16 cellular contexts compared by ENCODE assay signal in the genomic region with DNA sequence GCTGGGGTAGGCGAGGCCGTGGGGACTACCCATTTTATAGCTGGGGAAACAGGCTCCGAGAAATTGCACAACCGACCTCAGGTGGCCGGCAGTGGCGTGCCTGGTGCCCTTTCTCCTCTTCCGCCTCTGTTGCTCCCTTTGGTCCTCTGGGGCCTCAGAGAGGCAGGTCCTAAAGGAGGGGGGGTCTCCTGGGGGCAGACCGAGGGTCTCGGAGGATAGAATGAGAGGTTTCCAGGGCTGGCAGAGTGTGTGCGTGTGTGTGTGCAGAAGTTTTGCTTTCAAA.
"Had no signal": no experiment of that assay in that cellular context is flagged by ENCODE, and none has a peak within 500 bp of the region (broad histone marks: within the 10 kb centered on the region; RNA-seq: fewer than 3 reads in every experiment).

No MANE protein-coding gene starts in this region.

- H3K27me3 ChIP-seq: breast epithelium, esophagus squamous epithelium, spleen, upper lobe of right lung had no signal

- DNase-seq: activated CD4-positive, alpha-beta T cell treated with anti-CD3 and anti-CD28 coated beads, Interleukin-2, amount 10 ng/mL, durations not matched to agents 24 days and 14 days; activated CD8-positive, alpha-beta memory T cell treated with anti-CD3 and anti-CD28 coated beads, Interleukin-2, amount 50 U/mL, for 4 hours; activated gamma-delta T cell; activated T-cell treated with anti-CD3 and anti-CD28 coated beads, Interleukin-2, amount 50 U/mL, for 72 hours; effector CD8-positive, alpha-beta T cell; esophagus squamous epithelium; mesendoderm; naive thymus-derived CD4-positive, alpha-beta T cell; nucleus accumbens; spleen; stimulated activated CD4-positive, alpha-beta T cell treated with anti-CD3 and anti-CD28 coated beads, Interleukin-4, amount 100 ng/mL, for 4 hours; stimulated activated naive CD4-positive, alpha-beta T cell; T-helper 9 cell; upper lobe of right lung had no signal

- H3K4me3 Mint-ChIP-seq: activated CD4-positive, alpha-beta T cell treated with anti-CD3 and anti-CD28 coated beads, Interleukin-2, amount 10 ng/mL, durations not matched to agents 24 days and 14 days; activated naive CD4-positive, alpha-beta T cell treated with anti-CD3 and anti-CD28 coated beads, Interleukin-2, amount 50 U/mL, for 24 hours; activated T-cell treated with anti-CD3 and anti-CD28 coated beads, Interleukin-2, amount 50 U/mL, for 72 hours; naive thymus-derived CD4-positive, alpha-beta T cell had no signal

- H3K9me3 Mint-ChIP-seq: activated CD4-positive, alpha-beta T cell treated with anti-CD3 and anti-CD28 coated beads, Interleukin-2, amount 10 ng/mL, durations not matched to agents 24 days and 14 days; activated naive CD4-positive, alpha-beta T cell treated with anti-CD3 and anti-CD28 coated beads, Interleukin-2, amount 50 U/mL, for 24 hours; activated T-cell treated with anti-CD3 and anti-CD28 coated beads, Interleukin-2, amount 50 U/mL, for 72 hours; naive thymus-derived CD4-positive, alpha-beta T cell had no signal

- H3K27ac ChIP-seq: breast epithelium, esophagus squamous epithelium, upper lobe of right lung had no signal

- H3K27ac Mint-ChIP-seq: activated CD4-positive, alpha-beta T cell treated with anti-CD3 and anti-CD28 coated beads, Interleukin-2, amount 10 ng/mL, durations not matched to agents 24 days and 14 days; activated naive CD4-positive, alpha-beta T cell treated with anti-CD3 and anti-CD28 coated beads, Interleukin-2, amount 50 U/mL, for 24 hours; activated T-cell treated with anti-CD3 and anti-CD28 coated beads, Interleukin-2, amount 50 U/mL, for 72 hours had no signal

- H3K27me3 Mint-ChIP-seq: activated CD4-positive, alpha-beta T cell treated with anti-CD3 and anti-CD28 coated beads, Interleukin-2, amount 10 ng/mL, durations not matched to agents 24 days and 14 days; activated naive CD4-positive, alpha-beta T cell treated with anti-CD3 and anti-CD28 coated beads, Interleukin-2, amount 50 U/mL, for 24 hours; naive thymus-derived CD4-positive, alpha-beta T cell had no signal

- ATAC-seq: activated T-cell treated with anti-CD3 and anti-CD28 coated beads, Interleukin-2, amount 50 U/mL, for 72 hours; naive thymus-derived CD4-positive, alpha-beta T cell; upper lobe of right lung had no signal

- H3K4me3 ChIP-seq: breast epithelium, esophagus squamous epithelium, spleen, upper lobe of right lung had no signal

- H3K9me3 ChIP-seq: breast epithelium, esophagus squamous epithelium, spleen, upper lobe of right lung had no signal

- H3K4me1 ChIP-seq: breast epithelium, upper lobe of right lung had no signal

- H3K4me1 Mint-ChIP-seq: activated CD4-positive, alpha-beta T cell treated with anti-CD3 and anti-CD28 coated beads, Interleukin-2, amount 10 ng/mL, durations not matched to agents 24 days and 14 days; activated naive CD4-positive, alpha-beta T cell treated with anti-CD3 and anti-CD28 coated beads, Interleukin-2, amount 50 U/mL, for 24 hours; naive thymus-derived CD4-positive, alpha-beta T cell had no signal
